1 cellular context compared by ENCODE assay signal in genomic region chr20:63708301-63709148, GRCh38.
TF ChIP-seq lines count a peak whose summit lies in the region.

No MANE protein-coding gene starts in this region.

TF ChIP-seq in H1, 55 proteins besides CTCF, POLR2A, EP300 and RAD21:
- TF ChIP-seq GABPA (IDR thresholded peaks at IDR 0.05; ENCODE audit: borderline replicate concordance, insufficient read depth, low read length), result 0 out of 2 replicates have a peak, but pooled peaks have one; percentile 20
- no peak for TF ChIP-seq CBX5 (IDR thresholded peaks at IDR 0.05; ENCODE audit: low read depth, low read length)
- TF ChIP-seq EGR1 (IDR thresholded peaks at IDR 0.05; ENCODE audit: borderline replicate concordance, low read depth, low read length), result no peak
